In the genomic region with DNA sequence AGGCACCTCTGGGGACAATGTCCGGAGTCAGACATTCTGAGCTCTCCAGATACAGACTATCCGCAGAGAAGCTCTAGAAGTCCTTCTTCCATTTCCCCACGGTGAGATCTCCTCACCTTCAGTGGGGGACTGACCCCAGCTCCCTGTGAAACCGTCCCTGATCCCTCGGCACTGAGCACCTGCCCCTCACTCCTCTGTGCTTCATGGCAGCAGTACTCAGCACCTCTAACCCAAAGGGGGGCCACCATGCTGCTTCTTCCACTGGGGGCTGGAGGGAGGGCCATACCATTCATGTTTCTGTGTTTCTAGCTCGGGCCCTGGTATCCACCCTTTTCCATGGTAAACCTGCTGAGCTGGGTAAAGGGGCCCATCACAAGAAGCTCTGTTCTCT, we compare ENCODE assay signal across 25 cellular contexts.
"Had no signal": no experiment of that assay in that cellular context is flagged by ENCODE, and none has a peak within 500 bp of the region (broad histone marks: within the 10 kb centered on the region; RNA-seq: fewer than 3 reads in every experiment).

No MANE protein-coding gene starts in this region.

- H3K9me3 ChIP-seq: ovary had no signal

- ATAC-seq: mucosa of descending colon; naive thymus-derived CD4-positive, alpha-beta T cell; natural killer cell treated with Interleukin-12 subunit alpha and Interleukin-12 subunit beta and Interleukin-15 and Interleukin-18, amount 100 ng/mL, for 72 hours; right lobe of liver; stimulated activated naive B cell treated with anti-CD40 and anti-IgM and Interleukin-4, amounts not matched to agents 10 μg/mL and 1 μg/mL and 100 μg/mL, for 72 hours; stimulated activated naive CD8-positive, alpha-beta T cell treated with anti-CD3 and anti-CD28 coated beads, Interleukin-15, Interleukin-2, amounts not matched to agents 100 U/mL and 50 U/mL, for 24 hours; upper lobe of right lung had no signal

- H3K4me3 ChIP-seq: hepatocyte, left ventricle myocardium inferior, lung, mucosa of descending colon, ovary, right atrium auricular region, right lobe of liver, skin epidermis, suprapubic skin, thoracic aorta, tibial artery, upper lobe of right lung had no signal

- H3K27me3 ChIP-seq: hepatocyte, ovary, right atrium auricular region, right lobe of liver, suprapubic skin, tibial artery, upper lobe of right lung had no signal

- H3K9me3 Mint-ChIP-seq: natural killer cell treated with Interleukin-12 subunit alpha and Interleukin-12 subunit beta and Interleukin-15 and Interleukin-18, amount 100 ng/mL, for 72 hours had no signal

- H3K79me2 ChIP-seq: hepatocyte had no signal

- H3K27ac ChIP-seq: hepatocyte, left ventricle myocardium inferior, ovary, right atrium auricular region, right lobe of liver, skin epidermis, suprapubic skin, thoracic aorta, tibial artery, upper lobe of right lung had no signal

- H3K4me3 Mint-ChIP-seq: naive thymus-derived CD4-positive, alpha-beta T cell; natural killer cell treated with Interleukin-12 subunit alpha and Interleukin-12 subunit beta and Interleukin-15 and Interleukin-18, amount 100 ng/mL, for 72 hours; stimulated activated naive B cell treated with anti-CD40 and anti-IgM and Interleukin-4, amounts not matched to agents 10 μg/mL and 1 μg/mL and 100 μg/mL, for 72 hours had no signal

- H3K4me2 ChIP-seq: hepatocyte had no signal

- H3K4me1 ChIP-seq: left ventricle myocardium inferior, right atrium auricular region, right lobe of liver, suprapubic skin, tibial artery, upper lobe of right lung had no signal

- H2AFZ ChIP-seq: hepatocyte had no signal

- H3K27ac Mint-ChIP-seq: naive thymus-derived CD4-positive, alpha-beta T cell; natural killer cell treated with Interleukin-12 subunit alpha and Interleukin-12 subunit beta and Interleukin-15 and Interleukin-18, amount 100 ng/mL, for 72 hours; progenitor cell of endocrine pancreas; stimulated activated naive B cell treated with anti-CD40 and anti-IgM and Interleukin-4, amounts not matched to agents 10 μg/mL and 1 μg/mL and 100 μg/mL, for 72 hours had no signal

- DNase-seq: islet precursor cell; left ventricle myocardium inferior; mesendoderm; midbrain; mucosa of descending colon; naive thymus-derived CD4-positive, alpha-beta T cell; ovary; stimulated activated CD4-positive, alpha-beta T cell treated with anti-CD3 and anti-CD28 coated beads, Interleukin-12 subunit alpha, Interleukin-12 subunit beta, amount 100 ng/mL, for 4 hours; stimulated activated CD4-positive, alpha-beta T cell treated with anti-CD3 and anti-CD28 coated beads, Interleukin-15, amount 100 ng/mL, for 24 hours; stimulated activated CD4-positive, alpha-beta T cell treated with anti-CD3 and anti-CD28 coated beads, Interleukin-2, amount 100 ng/mL, for 24 hours; stimulated activated CD4-positive, alpha-beta T cell treated with anti-CD3 and anti-CD28 coated beads, Interleukin-4, amount 100 ng/mL, for 1 hour; stimulated activated naive B cell treated with anti-CD40 and anti-IgM and Interleukin-4, amounts not matched to agents 10 μg/mL and 1 μg/mL and 100 μg/mL, for 72 hours; stimulated activated naive CD8-positive, alpha-beta T cell treated with anti-CD3 and anti-CD28 coated beads, Interleukin-15, Interleukin-2, amounts not matched to agents 100 U/mL and 50 U/mL, for 24 hours; trophoblast cell; upper lobe of right lung had no signal

- H3K36me3 ChIP-seq: left ventricle myocardium inferior, ovary, right atrium auricular region, right lobe of liver, suprapubic skin, thoracic aorta, tibial artery, upper lobe of right lung had no signal

- H3K27me3 Mint-ChIP-seq: naive thymus-derived CD4-positive, alpha-beta T cell; natural killer cell treated with Interleukin-12 subunit alpha and Interleukin-12 subunit beta and Interleukin-15 and Interleukin-18, amount 100 ng/mL, for 72 hours; stimulated activated naive B cell treated with anti-CD40 and anti-IgM and Interleukin-4, amounts not matched to agents 10 μg/mL and 1 μg/mL and 100 μg/mL, for 72 hours had no signal
